Comparison of ENCODE assay signal across 1 cellular context in genomic region chr2:174336403-174337336, GRCh38.
TF ChIP-seq lines count a peak whose summit lies in the region.

No MANE protein-coding gene starts in this region.

TF ChIP-seq in HepG2, 621 proteins besides CTCF, POLR2A, EP300 and RAD21 (continued from another document and continues in another):
- no peak for TF ChIP-seq ZNF646 (CRISPR knock-in tag; IDR thresholded peaks at IDR 0.05)
- TF ChIP-seq GMEB1 (CRISPR knock-in tag; IDR thresholded peaks at IDR 0.05; ENCODE audit: borderline replicate concordance): no peak
- no peak for TF ChIP-seq AHDC1 (CRISPR knock-in tag; IDR thresholded peaks at IDR 0.05; ENCODE audit: borderline replicate concordance)
- no peak for TF ChIP-seq ZNF101 (CRISPR knock-in tag; IDR thresholded peaks at IDR 0.05; ENCODE audit: borderline replicate concordance, low read depth)
- TF ChIP-seq SKI (IDR thresholded peaks at IDR 0.05; ENCODE audit: partially characterized antibody): no peak
- TF ChIP-seq EEA1 (CRISPR knock-in tag; IDR thresholded peaks at IDR 0.05; ENCODE audit: borderline replicate concordance): no peak
- TF ChIP-seq NFYB (CRISPR knock-in tag; IDR thresholded peaks at IDR 0.05): no peak
- TF ChIP-seq KIAA2018 (CRISPR knock-in tag; IDR thresholded peaks at IDR 0.05; ENCODE audit: borderline replicate concordance): no peak
- no peak for TF ChIP-seq SAP130 (CRISPR knock-in tag; IDR thresholded peaks at IDR 0.05; ENCODE audit: low read depth)
- no peak for TF ChIP-seq MED13 (CRISPR knock-in tag; IDR thresholded peaks at IDR 0.05)
- no peak for TF ChIP-seq SATB2 (CRISPR knock-in tag; IDR thresholded peaks at IDR 0.05)
- TF ChIP-seq CREB3 (CRISPR knock-in tag; IDR thresholded peaks at IDR 0.05): peak; percentile 82; the same call in 1 of the 2 replicates
- no peak for TF ChIP-seq ELF3 (CRISPR knock-in tag; IDR thresholded peaks at IDR 0.05)
- no peak for TF ChIP-seq ZNF484 (CRISPR knock-in tag; IDR thresholded peaks at IDR 0.05; ENCODE audit: borderline replicate concordance, low read depth)
- no peak for TF ChIP-seq ZNF549 (CRISPR knock-in tag; IDR thresholded peaks at IDR 0.05)
- no peak for TF ChIP-seq HINFP (CRISPR knock-in tag; IDR thresholded peaks at IDR 0.05; ENCODE audit: low read depth)
- TF ChIP-seq PAWR (CRISPR knock-in tag; IDR thresholded peaks at IDR 0.05; ENCODE audit: borderline replicate concordance): no peak
- TF ChIP-seq MNT (IDR thresholded peaks at IDR 0.05): no peak
- no peak for TF ChIP-seq SOX6 (IDR thresholded peaks at IDR 0.05)
- TF ChIP-seq SOX6 (CRISPR knock-in tag; IDR thresholded peaks at IDR 0.05): no peak
